24 cellular contexts compared by ENCODE assay signal in genomic region chr4:105714932-105715331, GRCh38.
A peak's percentile ranks its signal among the peaks of the same experiment; 100 is the strongest.
DNase-seq lines count a peak whose midpoint lies in the region; ATAC-seq, FAIRE-seq and TF ChIP-seq lines count a peak whose summit lies in the region.
"Had no signal": no experiment of that assay in that cellular context is flagged by ENCODE, and none has a peak within 500 bp of the region (broad histone marks: within the 10 kb centered on the region; RNA-seq: fewer than 3 reads in every experiment).

No MANE protein-coding gene starts in this region.

- no peak overlapping the region for H3K4me3 Mint-ChIP-seq in activated naive CD8-positive, alpha-beta T cell treated with anti-CD3 and anti-CD28 coated beads, Interleukin-2, amount 50 U/mL, for 24 hours
- H3K4me3 Mint-ChIP-seq in effector memory CD8-positive, alpha-beta T cell: no peak overlapping the region
- H3K4me3 Mint-ChIP-seq: activated CD4-positive, alpha-beta T cell treated with anti-CD3 and anti-CD28 coated beads, Interleukin-2, amount 10 ng/mL, durations not matched to agents 24 days and 14 days; activated T-helper 1 cell treated with anti-CD3 and anti-CD28 coated beads, Interleukin-12 subunit alpha, Interleukin-12 subunit beta, Interleukin-2, Interleukin-4 antibody, amounts not matched to agents 30 ng/mL and 10 ng/mL and 1 ng/mL, durations not matched to agents 14 hours and 24 hours and 36 hours; CD8-positive, alpha-beta memory T cell; GM23338; neural crest cell; stimulated activated effector memory CD8-positive, alpha-beta T cell treated with anti-CD3 and anti-CD28 coated beads, Interleukin-12 subunit alpha, Interleukin-12 subunit beta, amount 100 ng/mL, for 72 hours had no signal

- no peak for TF ChIP-seq CTCF in fibroblast of mammary gland (conservative IDR thresholded peaks at IDR 0.05; ENCODE audit: control insufficient read depth, insufficient read depth, low read depth, low read length)

- H3K27me3 Mint-ChIP-seq in activated naive CD8-positive, alpha-beta T cell treated with anti-CD3 and anti-CD28 coated beads, Interleukin-2, amount 50 U/mL, for 24 hours: no peaks in the 10 kb centered on the region
- no peaks in the 10 kb centered on the region for H3K27me3 Mint-ChIP-seq in effector memory CD8-positive, alpha-beta T cell

- ATAC-seq in activated naive CD8-positive, alpha-beta T cell treated with anti-CD3 and anti-CD28 coated beads, Interleukin-2, amount 50 U/mL, for 24 hours: no peak
- no peak for ATAC-seq in effector memory CD8-positive, alpha-beta T cell (replicated peaks)
- ATAC-seq: GM23338; mucosa of descending colon; stimulated activated effector memory CD8-positive, alpha-beta T cell treated with anti-CD3 and anti-CD28 coated beads, Interleukin-12 subunit alpha, Interleukin-12 subunit beta, amount 100 ng/mL, for 72 hours had no signal

- DNase-seq in ACHN (peak; percentile 21), GM19239 (ENCODE audit: insufficient read length, low spot score) (no peak), OCI-M1 (lab: John Stamatoyannopoulos, UW) (peak; percentile 61), fibroblast of mammary gland (ENCODE audit: low read depth) (peak; percentile 8), NCI-H1436 treated with DMSO at 0.1 percent for 48 hours (lab: John Stamatoyannopoulos, UW) (no peak), NCI-H69 (lab: John Stamatoyannopoulos, UW) (no peak)
- DNase-seq in activated naive CD8-positive, alpha-beta T cell treated with anti-CD3 and anti-CD28 coated beads, Interleukin-2, amount 50 U/mL, for 24 hours: no peak
- no peak for DNase-seq in effector memory CD8-positive, alpha-beta T cell
- DNase-seq: activated CD4-positive, alpha-beta T cell treated with anti-CD3 and anti-CD28 coated beads, Interleukin-2, amount 10 ng/mL, durations not matched to agents 24 days and 14 days; activated naive CD4-positive, alpha-beta T cell treated with anti-CD3 and anti-CD28 coated beads, Interleukin-2, amount 50 U/mL, for 16 hours; dorsolateral prefrontal cortex; gastrocnemius medialis; islet precursor cell; MG63; mucosa of descending colon; psoas muscle; SHP77; stimulated activated CD4-positive, alpha-beta T cell treated with anti-CD3 and anti-CD28 coated beads, Interleukin-1b, Interleukin-23, amount 100 ng/mL, for 48 hours had no signal

- peaks cover 1% of the 10 kb centered on the region for H3K36me3 Mint-ChIP-seq in activated naive CD8-positive, alpha-beta T cell treated with anti-CD3 and anti-CD28 coated beads, Interleukin-2, amount 50 U/mL, for 24 hours (ENCODE audit: low read depth)
- no peaks in the 10 kb centered on the region for H3K36me3 Mint-ChIP-seq in effector memory CD8-positive, alpha-beta T cell (ENCODE audit: insufficient read depth)

- peaks cover 7% of the 10 kb centered on the region for H3K4me1 Mint-ChIP-seq in activated naive CD8-positive, alpha-beta T cell treated with anti-CD3 and anti-CD28 coated beads, Interleukin-2, amount 50 U/mL, for 24 hours
- no peaks in the 10 kb centered on the region for H3K4me1 Mint-ChIP-seq in effector memory CD8-positive, alpha-beta T cell (ENCODE audit: low read depth in 2 of 2)
- H3K4me1 Mint-ChIP-seq: stimulated activated effector memory CD8-positive, alpha-beta T cell treated with anti-CD3 and anti-CD28 coated beads, Interleukin-12 subunit alpha, Interleukin-12 subunit beta, amount 100 ng/mL, for 72 hours had no signal

- H3K9me3 Mint-ChIP-seq in activated naive CD8-positive, alpha-beta T cell treated with anti-CD3 and anti-CD28 coated beads, Interleukin-2, amount 50 U/mL, for 24 hours: no peaks in the 10 kb centered on the region
- H3K9me3 Mint-ChIP-seq in effector memory CD8-positive, alpha-beta T cell: no peaks in the 10 kb centered on the region
- H3K9me3 Mint-ChIP-seq: activated CD4-positive, alpha-beta T cell treated with anti-CD3 and anti-CD28 coated beads, Interleukin-2, amount 10 ng/mL, durations not matched to agents 24 days and 14 days; activated T-helper 1 cell treated with anti-CD3 and anti-CD28 coated beads, Interleukin-12 subunit alpha, Interleukin-12 subunit beta, Interleukin-2, Interleukin-4 antibody, amounts not matched to agents 30 ng/mL and 10 ng/mL and 1 ng/mL, durations not matched to agents 14 hours and 24 hours and 36 hours; CD8-positive, alpha-beta memory T cell; neural crest cell; stimulated activated effector memory CD8-positive, alpha-beta T cell treated with anti-CD3 and anti-CD28 coated beads, Interleukin-12 subunit alpha, Interleukin-12 subunit beta, amount 100 ng/mL, for 72 hours had no signal

- FAIRE-seq in GM19239 (lab: Jason Lieb, UNC): peak; percentile 70

- in situ Hi-C loops in ACHN (cut with HindIII; ENCODE audit: low pct_ligation_motif_present, low pct_unique_long_range_greater_than_20kb, low sequenced_read_pairs): no loop called here

- no peak overlapping the region for H3K4me3 ChIP-seq in fibroblast of mammary gland (ENCODE audit: control insufficient read depth, low read depth, low read length)
- H3K4me3 ChIP-seq: GM23338, MG63, mucosa of descending colon, PC-9 had no signal

- H3K27ac Mint-ChIP-seq in activated naive CD8-positive, alpha-beta T cell treated with anti-CD3 and anti-CD28 coated beads, Interleukin-2, amount 50 U/mL, for 24 hours: no peak overlapping the region
- H3K27ac Mint-ChIP-seq in effector memory CD8-positive, alpha-beta T cell: no peak overlapping the region
- H3K27ac Mint-ChIP-seq: activated CD4-positive, alpha-beta T cell treated with anti-CD3 and anti-CD28 coated beads, Interleukin-2, amount 10 ng/mL, durations not matched to agents 24 days and 14 days; activated T-helper 1 cell treated with anti-CD3 and anti-CD28 coated beads, Interleukin-12 subunit alpha, Interleukin-12 subunit beta, Interleukin-2, Interleukin-4 antibody, amounts not matched to agents 30 ng/mL and 10 ng/mL and 1 ng/mL, durations not matched to agents 14 hours and 24 hours and 36 hours; CD8-positive, alpha-beta memory T cell; GM23338; stimulated activated effector memory CD8-positive, alpha-beta T cell treated with anti-CD3 and anti-CD28 coated beads, Interleukin-12 subunit alpha, Interleukin-12 subunit beta, amount 100 ng/mL, for 72 hours had no signal

Comparison
In these comparisons a context has a peak if more than half of its experiments do, and no peak if none do; other contexts are left out.
1. DNase-seq: peak in ACHN (single experiment), OCI-M1 (single experiment) and fibroblast of mammary gland (single experiment); none in GM19239 (single experiment), NCI-H1436 treated with DMSO at 0.1 percent for 48 hours (single experiment), activated naive CD8-positive, alpha-beta T cell treated with anti-CD3 and anti-CD28 coated beads, Interleukin-2, amount 50 U/mL, for 24 hours (single experiment), effector memory CD8-positive, alpha-beta T cell (0 of 3) and NCI-H69 (single experiment).